ENCODE assay signal across 10 cellular contexts in the genomic region with DNA sequence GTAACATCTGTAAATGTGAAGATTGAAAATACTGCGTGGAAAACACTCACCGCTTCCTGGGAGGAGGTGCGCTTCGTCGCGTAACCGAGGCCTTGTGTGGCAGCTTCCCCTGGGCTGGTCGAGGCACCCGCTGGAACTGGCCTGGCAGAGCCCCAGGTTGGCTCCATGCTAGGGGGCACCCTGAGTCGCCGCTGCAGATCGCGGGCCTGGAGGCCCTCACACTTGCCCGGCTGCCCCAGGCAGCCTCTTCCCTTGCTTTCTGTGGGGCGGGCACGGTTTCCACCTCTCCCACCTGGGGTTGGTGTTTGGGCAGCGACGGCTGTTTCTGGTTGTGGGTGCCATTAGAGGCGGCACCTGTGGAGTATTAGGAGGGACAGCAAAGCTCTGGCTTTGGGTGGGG. TPM values are rescaled to one million over a fixed set of nuclear protein-coding genes. Genes with fewer than 3 reads are reported as not detected.
A peak's percentile ranks its signal among the peaks of the same experiment; 100 is the strongest.
DNase-seq lines count a peak whose midpoint lies in the region; ATAC-seq and TF ChIP-seq lines count a peak whose summit lies in the region.
"Had no signal": no experiment of that assay in that cellular context is flagged by ENCODE, and none has a peak within 500 bp of the region (broad histone marks: within the 10 kb centered on the region; RNA-seq: fewer than 3 reads in every experiment).

No MANE protein-coding gene starts in this region.

- H3K27me3 ChIP-seq in HUES64 (ENCODE audit: insufficient read depth, low read length): no peaks in the 10 kb centered on the region
- H3K27me3 ChIP-seq in kidney epithelial cell (ENCODE audit: control insufficient read depth, insufficient read depth, low read length): no peaks in the 10 kb centered on the region

- peaks cover 3% of the 10 kb centered on the region; the same call in 1 of the 2 replicates for H3K4me1 ChIP-seq in HUES64 (ENCODE audit: insufficient read depth, low read length)

- in situ Hi-C loops in astrocyte of the cerebellum (cut with HindIII; ENCODE audit: low sequenced_read_pairs): no loop called here

- H3K4me3 ChIP-seq in HUES64 (ENCODE audit: low read length): peak overlapping the region; percentile 74
- peak overlapping the region; percentile 73 for H3K4me3 ChIP-seq in astrocyte of the cerebellum (ENCODE audit: low read depth, low read length)
- H3K4me3 ChIP-seq in kidney epithelial cell (ENCODE audit: low read depth, low read length): peak overlapping the region; percentile 65

- TF ChIP-seq CTCF in astrocyte of the cerebellum (IDR thresholded peaks at IDR 0.05; ENCODE audit: low read depth, low read length, missing control alignments) (no peak), kidney epithelial cell (IDR thresholded peaks at IDR 0.05; ENCODE audit: insufficient read depth, low read length, poor library complexity, severe bottlenecking) (no peak)

- 92% methylated on average over 19 of the region's 19 CpGs for WGBS in HUES64

- no peak for DNase-seq in astrocyte of the cerebellum (ENCODE audit: low read depth)
- DNase-seq in kidney epithelial cell (ENCODE audit: low read depth): no peak
- peak; percentile 7 for DNase-seq in stimulated activated naive CD8-positive, alpha-beta T cell treated with anti-CD3 and anti-CD28 coated beads, Interleukin-15, Interleukin-2, amounts not matched to agents 100 U/mL and 50 U/mL, for 24 hours
- DNase-seq in DMS53 (lab: John Stamatoyannopoulos, UW): no peak
- no peak for DNase-seq in NCI-H1092 treated with DMSO at 0.1 percent for 48 hours (lab: John Stamatoyannopoulos, UW)
- no peak for DNase-seq in COR-L47 (lab: John Stamatoyannopoulos, UW)
- DNase-seq: islet precursor cell had no signal

- H3K9ac ChIP-seq in HUES64 (ENCODE audit: low read depth, low read length): peak overlapping the region; percentile 72
- H3K9ac ChIP-seq: KMS-11 had no signal

- H3K27ac ChIP-seq in HUES64 (ENCODE audit: low read depth, low read length): no peak overlapping the region
- H3K27ac ChIP-seq: KMS-11 had no signal

- ATAC-seq in stimulated activated naive CD8-positive, alpha-beta T cell treated with anti-CD3 and anti-CD28 coated beads, Interleukin-15, Interleukin-2, amounts not matched to agents 100 U/mL and 50 U/mL, for 24 hours: no peak
- no peak for ATAC-seq in HG03045 (IDR thresholded peaks at IDR 0.05; ENCODE audit: unreplicated experiment)

- H3K9me3 ChIP-seq in HUES64 (ENCODE audit: insufficient read depth, low read depth, low read length): peaks cover 71% of the 10 kb centered on the region

- H3K36me3 ChIP-seq in HUES64 (ENCODE audit: insufficient read depth, low read length) (peaks cover 5% of the 10 kb centered on the region), kidney epithelial cell (ENCODE audit: control insufficient read depth, insufficient read depth, low read length) (no peaks in the 10 kb centered on the region)

RNA-seq across cellular contexts. Expression of a gene that starts 0.9 kb away (rescaled TPM):
- polyA plus RNA-seq in HUES64 (2013, experiment 1 of 2): 2.8 TPM
- polyA plus RNA-seq in HUES64 (2013, experiment 2 of 2): 4.4 TPM
- total RNA-seq in kidney epithelial cell: 6.9 and 7.9 TPM in 2 replicates

RNA-seq across cellular contexts. Expression of a gene that starts 37.4 kb away (rescaled TPM):
- 1.2 TPM for polyA plus RNA-seq in HUES64 (2013, experiment 1 of 2)
- 2.0 TPM for polyA plus RNA-seq in HUES64 (2013, experiment 2 of 2)
- 2.3 and 4.4 TPM in 2 replicates for total RNA-seq in kidney epithelial cell
